ENCODE assay signal across 1 cellular context in the genomic region with DNA sequence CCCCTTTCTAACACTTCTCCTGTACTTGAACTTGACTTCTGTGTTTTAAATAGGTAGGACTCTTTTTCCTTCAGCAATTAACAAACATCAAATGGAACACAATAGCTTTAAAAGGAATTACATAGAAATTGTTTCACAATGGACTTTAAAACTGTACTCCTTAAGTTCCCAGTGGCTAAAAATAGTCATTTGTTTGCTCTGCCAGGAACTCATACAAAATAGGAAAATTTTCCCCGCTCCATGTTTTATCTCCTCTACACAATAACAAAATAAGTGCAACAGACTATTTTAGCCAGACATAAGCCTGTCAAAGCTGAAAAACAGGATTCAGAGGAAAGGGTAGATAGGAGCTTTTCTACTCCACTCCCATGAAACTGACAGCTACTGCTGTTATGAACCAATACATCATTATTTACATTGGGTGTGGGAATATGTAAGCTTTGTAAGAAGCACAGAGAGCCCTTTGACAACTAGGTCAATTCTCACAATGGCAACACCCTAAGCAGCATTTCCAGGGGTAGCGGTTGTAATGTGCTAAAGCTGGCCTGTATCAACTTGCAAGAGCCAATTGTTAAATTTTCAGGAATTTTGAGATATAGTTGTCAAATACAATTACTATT.
TF ChIP-seq lines count a peak whose summit lies in the region.

No MANE protein-coding gene starts in this region.

TF ChIP-seq in HepG2, 621 proteins besides CTCF, POLR2A, EP300 and RAD21 (continued from another document):
- TF ChIP-seq NR2F2 (IDR thresholded peaks at IDR 0.05; ENCODE audit: borderline replicate concordance, low read depth) (no peak), SIN3A (IDR thresholded peaks at IDR 0.05; ENCODE audit: borderline replicate concordance, low read depth, low read length) (no peak), FOXK2 (IDR thresholded peaks at IDR 0.05) (no peak), ZNF296 (CRISPR knock-in tag; conservative IDR thresholded peaks at IDR 0.05) (no peak), FOXM1 (CRISPR knock-in tag; IDR thresholded peaks at IDR 0.05) (no peak), ZNF790 (CRISPR knock-in tag; IDR thresholded peaks at IDR 0.05; ENCODE audit: borderline replicate concordance) (no peak), GATAD2A (CRISPR knock-in tag; IDR thresholded peaks at IDR 0.05) (peak; percentile 68), SOX6 (IDR thresholded peaks at IDR 0.05) (no peak), SOX6 (CRISPR knock-in tag; IDR thresholded peaks at IDR 0.05) (peak; percentile 40; the same call in 1 of the 2 replicates), ZSCAN25 (CRISPR knock-in tag; IDR thresholded peaks at IDR 0.05) (no peak), FOXA3 (CRISPR knock-in tag; IDR thresholded peaks at IDR 0.05) (peak; percentile 80), ZNF205 (CRISPR knock-in tag; IDR thresholded peaks at IDR 0.05) (no peak), SOX5 (CRISPR knock-in tag; IDR thresholded peaks at IDR 0.05; ENCODE audit: borderline replicate concordance) (peak; percentile 39; the same call in 1 of the 2 replicates), CEBPG (CRISPR knock-in tag; IDR thresholded peaks at IDR 0.05) (peak; percentile 57; the same call in 1 of the 2 replicates), SOX13 (IDR thresholded peaks at IDR 0.05) (no peak), SOX13 (CRISPR knock-in tag; conservative IDR thresholded peaks at IDR 0.05 in 1 of 2, IDR thresholded peaks at IDR 0.05 in 1 of 2) (peak in 1 of 2 experiments; percentile 67; a peak in 1 of 4 replicates), SALL1 (CRISPR knock-in tag; IDR thresholded peaks at IDR 0.05) (peak; percentile 24; the same call in 1 of the 2 replicates), TBX2 (CRISPR knock-in tag; IDR thresholded peaks at IDR 0.05; ENCODE audit: borderline replicate concordance) (no peak), HMGA1 (CRISPR knock-in tag; conservative IDR thresholded peaks at IDR 0.05) (no peak), BCL6 (CRISPR knock-in tag; IDR thresholded peaks at IDR 0.05) (peak; percentile 33; the same call in 1 of the 2 replicates), SAP130 (CRISPR knock-in tag; IDR thresholded peaks at IDR 0.05; ENCODE audit: low read depth) (peak; percentile 54), RXRB (CRISPR knock-in tag; IDR thresholded peaks at IDR 0.05; ENCODE audit: borderline replicate concordance) (peak; percentile 27; the same call in 1 of the 2 replicates), FOXA1 (IDR thresholded peaks at IDR 0.05) (no peak), FOXA1 (CRISPR knock-in tag; IDR thresholded peaks at IDR 0.05) (peak; percentile 86), MAFG (CRISPR knock-in tag; IDR thresholded peaks at IDR 0.05) (no peak), BRD4 (CRISPR knock-in tag; IDR thresholded peaks at IDR 0.05) (no peak), AGO1 (IDR thresholded peaks at IDR 0.05; ENCODE audit: low read depth, low read length, poor library complexity, severe bottlenecking) (no peak), KDM6A (CRISPR knock-in tag; IDR thresholded peaks at IDR 0.05; ENCODE audit: low read depth) (0 out of 2 replicates have a peak, but pooled peaks have one; percentile 20), HES4 (CRISPR knock-in tag; IDR thresholded peaks at IDR 0.05; ENCODE audit: borderline replicate concordance) (no peak), MEF2D (CRISPR knock-in tag; IDR thresholded peaks at IDR 0.05) (peak; percentile 62; the same call in 1 of the 2 replicates)
- TF ChIP-seq, protein P1, sequence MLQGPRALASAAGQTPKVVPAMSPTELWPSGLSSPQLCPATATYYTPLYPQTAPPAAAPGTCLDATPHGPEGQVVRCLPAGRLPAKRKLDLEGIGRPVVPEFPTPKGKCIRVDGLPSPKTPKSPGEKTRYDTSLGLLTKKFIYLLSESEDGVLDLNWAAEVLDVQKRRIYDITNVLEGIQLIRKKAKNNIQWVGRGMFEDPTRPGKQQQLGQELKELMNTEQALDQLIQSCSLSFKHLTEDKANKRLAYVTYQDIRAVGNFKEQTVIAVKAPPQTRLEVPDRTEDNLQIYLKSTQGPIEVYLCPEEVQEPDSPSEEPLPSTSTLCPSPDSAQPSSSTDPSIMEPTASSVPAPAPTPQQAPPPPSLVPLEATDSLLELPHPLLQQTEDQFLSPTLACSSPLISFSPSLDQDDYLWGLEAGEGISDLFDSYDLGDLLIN (CRISPR knock-in tag; IDR thresholded peaks at IDR 0.05; ENCODE audit: borderline replicate concordance), result no peak
- TF ChIP-seq, protein P2, sequence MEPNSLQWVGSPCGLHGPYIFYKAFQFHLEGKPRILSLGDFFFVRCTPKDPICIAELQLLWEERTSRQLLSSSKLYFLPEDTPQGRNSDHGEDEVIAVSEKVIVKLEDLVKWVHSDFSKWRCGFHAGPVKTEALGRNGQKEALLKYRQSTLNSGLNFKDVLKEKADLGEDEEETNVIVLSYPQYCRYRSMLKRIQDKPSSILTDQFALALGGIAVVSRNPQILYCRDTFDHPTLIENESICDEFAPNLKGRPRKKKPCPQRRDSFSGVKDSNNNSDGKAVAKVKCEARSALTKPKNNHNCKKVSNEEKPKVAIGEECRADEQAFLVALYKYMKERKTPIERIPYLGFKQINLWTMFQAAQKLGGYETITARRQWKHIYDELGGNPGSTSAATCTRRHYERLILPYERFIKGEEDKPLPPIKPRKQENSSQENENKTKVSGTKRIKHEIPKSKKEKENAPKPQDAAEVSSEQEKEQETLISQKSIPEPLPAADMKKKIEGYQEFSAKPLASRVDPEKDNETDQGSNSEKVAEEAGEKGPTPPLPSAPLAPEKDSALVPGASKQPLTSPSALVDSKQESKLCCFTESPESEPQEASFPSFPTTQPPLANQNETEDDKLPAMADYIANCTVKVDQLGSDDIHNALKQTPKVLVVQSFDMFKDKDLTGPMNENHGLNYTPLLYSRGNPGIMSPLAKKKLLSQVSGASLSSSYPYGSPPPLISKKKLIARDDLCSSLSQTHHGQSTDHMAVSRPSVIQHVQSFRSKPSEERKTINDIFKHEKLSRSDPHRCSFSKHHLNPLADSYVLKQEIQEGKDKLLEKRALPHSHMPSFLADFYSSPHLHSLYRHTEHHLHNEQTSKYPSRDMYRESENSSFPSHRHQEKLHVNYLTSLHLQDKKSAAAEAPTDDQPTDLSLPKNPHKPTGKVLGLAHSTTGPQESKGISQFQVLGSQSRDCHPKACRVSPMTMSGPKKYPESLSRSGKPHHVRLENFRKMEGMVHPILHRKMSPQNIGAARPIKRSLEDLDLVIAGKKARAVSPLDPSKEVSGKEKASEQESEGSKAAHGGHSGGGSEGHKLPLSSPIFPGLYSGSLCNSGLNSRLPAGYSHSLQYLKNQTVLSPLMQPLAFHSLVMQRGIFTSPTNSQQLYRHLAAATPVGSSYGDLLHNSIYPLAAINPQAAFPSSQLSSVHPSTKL (CRISPR knock-in tag; IDR thresholded peaks at IDR 0.05), result peak; percentile 56; the same call in 1 of the 2 replicates
- TF ChIP-seq, protein P3, sequence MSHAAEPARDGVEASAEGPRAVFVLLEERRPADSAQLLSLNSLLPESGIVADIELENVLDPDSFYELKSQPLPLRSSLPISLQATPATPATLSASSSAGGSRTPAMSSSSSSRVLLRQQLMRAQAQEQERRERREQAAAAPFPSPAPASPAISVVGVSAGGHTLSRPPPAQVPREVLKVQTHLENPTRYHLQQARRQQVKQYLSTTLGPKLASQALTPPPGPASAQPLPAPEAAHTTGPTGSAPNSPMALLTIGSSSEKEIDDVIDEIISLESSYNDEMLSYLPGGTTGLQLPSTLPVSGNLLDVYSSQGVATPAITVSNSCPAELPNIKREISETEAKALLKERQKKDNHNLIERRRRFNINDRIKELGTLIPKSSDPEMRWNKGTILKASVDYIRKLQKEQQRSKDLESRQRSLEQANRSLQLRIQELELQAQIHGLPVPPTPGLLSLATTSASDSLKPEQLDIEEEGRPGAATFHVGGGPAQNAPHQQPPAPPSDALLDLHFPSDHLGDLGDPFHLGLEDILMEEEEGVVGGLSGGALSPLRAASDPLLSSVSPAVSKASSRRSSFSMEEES (CRISPR knock-in tag; IDR thresholded peaks at IDR 0.05), result no peak
- TF ChIP-seq, protein P4, sequence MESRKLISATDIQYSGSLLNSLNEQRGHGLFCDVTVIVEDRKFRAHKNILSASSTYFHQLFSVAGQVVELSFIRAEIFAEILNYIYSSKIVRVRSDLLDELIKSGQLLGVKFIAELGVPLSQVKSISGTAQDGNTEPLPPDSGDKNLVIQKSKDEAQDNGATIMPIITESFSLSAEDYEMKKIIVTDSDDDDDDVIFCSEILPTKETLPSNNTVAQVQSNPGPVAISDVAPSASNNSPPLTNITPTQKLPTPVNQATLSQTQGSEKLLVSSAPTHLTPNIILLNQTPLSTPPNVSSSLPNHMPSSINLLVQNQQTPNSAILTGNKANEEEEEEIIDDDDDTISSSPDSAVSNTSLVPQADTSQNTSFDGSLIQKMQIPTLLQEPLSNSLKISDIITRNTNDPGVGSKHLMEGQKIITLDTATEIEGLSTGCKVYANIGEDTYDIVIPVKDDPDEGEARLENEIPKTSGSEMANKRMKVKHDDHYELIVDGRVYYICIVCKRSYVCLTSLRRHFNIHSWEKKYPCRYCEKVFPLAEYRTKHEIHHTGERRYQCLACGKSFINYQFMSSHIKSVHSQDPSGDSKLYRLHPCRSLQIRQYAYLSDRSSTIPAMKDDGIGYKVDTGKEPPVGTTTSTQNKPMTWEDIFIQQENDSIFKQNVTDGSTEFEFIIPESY (CRISPR knock-in tag; IDR thresholded peaks at IDR 0.05), result peak; percentile 20; the same call in 1 of the 2 replicates
